In the genomic region with DNA sequence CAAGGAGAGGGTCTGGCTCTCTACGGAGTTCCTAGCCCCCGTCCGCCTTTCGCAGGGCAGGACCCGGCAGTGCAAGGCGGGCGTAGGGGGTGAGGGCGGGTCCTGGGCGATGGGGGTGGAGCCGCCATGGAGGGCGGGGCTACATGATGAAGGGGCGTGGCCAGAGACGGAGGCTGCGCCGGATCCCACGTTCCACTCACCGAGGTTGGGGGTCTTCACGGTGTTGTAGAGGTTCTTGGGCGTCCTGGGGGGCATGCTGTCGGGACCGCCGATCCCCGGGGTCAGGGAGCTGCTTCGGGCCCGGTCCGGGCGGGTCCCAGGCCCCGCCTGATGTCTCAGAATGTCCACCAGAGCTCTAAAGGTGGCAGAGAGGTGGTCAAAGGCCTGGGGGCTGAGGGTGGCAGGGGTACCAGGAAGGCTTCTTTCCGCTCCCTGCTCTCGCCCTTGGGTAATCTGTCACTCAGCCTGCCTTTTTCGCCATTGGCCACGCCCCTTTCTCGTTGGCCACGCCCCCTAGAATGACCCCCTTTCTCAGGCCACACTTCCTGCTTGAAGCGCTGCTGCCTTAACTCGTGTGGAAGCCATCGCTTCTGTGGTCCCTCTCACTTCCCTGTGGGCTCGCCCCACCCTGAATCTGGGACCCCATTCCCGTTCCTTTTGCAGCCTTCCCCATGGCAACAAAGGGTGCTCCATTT, we compare ENCODE assay signal across 12 cellular contexts. TPM values are rescaled to one million over a fixed set of nuclear protein-coding genes. Genes with fewer than 3 reads are reported as not detected.
DNase-seq lines count a peak whose midpoint lies in the region; ATAC-seq and TF ChIP-seq lines count a peak whose summit lies in the region.
"Had no signal": no experiment of that assay in that cellular context is flagged by ENCODE, and none has a peak within 500 bp of the region (broad histone marks: within the 10 kb centered on the region; RNA-seq: fewer than 3 reads in every experiment).

No MANE protein-coding gene starts in this region.

- H3K4me1 ChIP-seq in HCT116 (ENCODE audit: control insufficient read depth in 1 of 2, insufficient read depth in 2 of 2, low read length in 2 of 2), result peaks cover 0 to 10% of the 10 kb centered on the region in 2 experiments; a peak in 2 of 4 replicates
- H3K4me1 ChIP-seq in esophagus squamous epithelium, result peaks cover 11 to 39% (median 14%) of the 10 kb centered on the region in 3 donors
- H3K4me1 ChIP-seq: HAP-1 had no signal

- DNase-seq in NCI-H187 (lab: John Stamatoyannopoulos, UW), result peak; percentile 14 to 30
- no peak for DNase-seq in NCI-H187 treated with DMSO at 0.1 percent for 48 hours (lab: John Stamatoyannopoulos, UW)
- DNase-seq in HCT116 (ENCODE audit: low read depth, low spot score), result no peak
- DNase-seq in activated T-cell treated with anti-CD3 and anti-CD28 coated beads, Interleukin-2, amount 50 U/mL, for 72 hours, result peak; percentile 36 to 52
- DNase-seq in nephron progenitor cell, result peak; percentile 75
- DNase-seq in esophagus squamous epithelium (lab: John Stamatoyannopoulos, UW), result no peak
- no peak for DNase-seq in NCI-H2107 treated with DMSO at 0.1 percent for 48 hours (lab: John Stamatoyannopoulos, UW; ENCODE audit: unreplicated experiment)
- DNase-seq: activated CD4-positive, alpha-beta T cell treated with anti-CD3 and anti-CD28 coated beads for 1 hour; upper lobe of right lung had no signal

- POLR2A ChIA-PET in HCT116 (lab: Charles Lee), result no interaction called here

- H3K9me3 ChIP-seq in HCT116 (ENCODE audit: control insufficient read depth in 1 of 2, insufficient read depth in 1 of 2, low read depth in 1 of 2, low read length in 2 of 2) (no peaks in the 10 kb centered on the region), esophagus squamous epithelium (no peaks in the 10 kb centered on the region)
- H3K9me3 ChIP-seq: HAP-1, upper lobe of right lung had no signal

- no peak overlapping the region for H3K4me3 ChIP-seq in HCT116 (replicated peaks in 1 of 2; ENCODE audit: low read depth in 1 of 2, low read length in 2 of 2)
- peak overlapping the region in 1 of 4 donors; percentile 4 for H3K4me3 ChIP-seq in esophagus squamous epithelium
- H3K4me3 ChIP-seq: HAP-1, upper lobe of right lung had no signal

- H3K27ac ChIP-seq in HCT116 (ENCODE audit: low read depth, low read length), result no peak overlapping the region
- no peak overlapping the region for H3K27ac ChIP-seq in esophagus squamous epithelium
- H3K27ac ChIP-seq: upper lobe of right lung had no signal

- ATAC-seq in HCT116, result peak; percentile 32; the same call in 1 of the 2 replicates
- peak; percentile 32 to 61 for ATAC-seq in activated T-cell treated with anti-CD3 and anti-CD28 coated beads, Interleukin-2, amount 50 U/mL, for 72 hours (replicated peaks in 1 of 2)
- ATAC-seq in GM18519 (IDR thresholded peaks at IDR 0.05; ENCODE audit: low FRiP score, unreplicated experiment), result no peak
- ATAC-seq: upper lobe of right lung had no signal

- BruUV-seq in HCT116 (replicated peaks; lab: Mats Ljungman, UMichigan), result no TSS peak

- no peak overlapping the region for H3K9ac ChIP-seq in HCT116 (ENCODE audit: low read length)

- intact Hi-C loops in HCT116 (cut with micrococcal nuclease), result loop anchor here (10.0 kb wide), 1 partner anchor 226 kb away; no protein-coding TSS in a partner anchor
- intact Hi-C loops in esophagus squamous epithelium (cut with DNase I), result no loop called here

- H3K27me3 ChIP-seq in HCT116 (ENCODE audit: insufficient read depth, low read length) (peaks cover 19% of the 10 kb centered on the region; the same call in 1 of the 2 replicates), esophagus squamous epithelium (peaks cover 21 to 98% (median 35%) of the 10 kb centered on the region in 4 donors)

- WGBS in esophagus squamous epithelium, 2 donors, result 12 to 15% methylated on average over 13 to 28 of the region's 39 CpGs

- CTCF ChIA-PET in HCT116 (lab: Charles Lee), result no interaction called here

- H3K36me3 Mint-ChIP-seq in activated T-cell treated with anti-CD3 and anti-CD28 coated beads, Interleukin-2, amount 50 U/mL, for 72 hours (ENCODE audit: insufficient read depth in 2 of 2), result peaks cover 5 to 6% of the 10 kb centered on the region in 2 donors
- H3K36me3 Mint-ChIP-seq in nephron progenitor cell (ENCODE audit: low read depth), result no peaks in the 10 kb centered on the region

- RAD21 ChIA-PET in HCT116 (lab: Charles Lee; ENCODE audit: low non-redundant PET in 1 of 2, low total read pairs in 2 of 2, uncharacterized antibody in 2 of 2, unreplicated experiment in 2 of 2), result no interaction called here

- no peaks in the 10 kb centered on the region for H3K79me2 ChIP-seq in HCT116 (ENCODE audit: insufficient read depth, low read length)

- peaks cover 0 to 2% of the 10 kb centered on the region in 2 donors for H3K9me3 Mint-ChIP-seq in activated T-cell treated with anti-CD3 and anti-CD28 coated beads, Interleukin-2, amount 50 U/mL, for 72 hours
- peaks cover 10% of the 10 kb centered on the region for H3K9me3 Mint-ChIP-seq in nephron progenitor cell

- peaks cover 66% of the 10 kb centered on the region for H3K27me3 Mint-ChIP-seq in activated T-cell treated with anti-CD3 and anti-CD28 coated beads, Interleukin-2, amount 50 U/mL, for 72 hours (ENCODE audit: low read depth)
- no peaks in the 10 kb centered on the region for H3K27me3 Mint-ChIP-seq in nephron progenitor cell (ENCODE audit: low read depth, poor library complexity)

- H3K27ac Mint-ChIP-seq in activated T-cell treated with anti-CD3 and anti-CD28 coated beads, Interleukin-2, amount 50 U/mL, for 72 hours, result no peak overlapping the region
- H3K27ac Mint-ChIP-seq in nephron progenitor cell, result no peak overlapping the region

- peak overlapping the region; percentile 34 to 78 for H3K4me3 Mint-ChIP-seq in activated T-cell treated with anti-CD3 and anti-CD28 coated beads, Interleukin-2, amount 50 U/mL, for 72 hours
- H3K4me3 Mint-ChIP-seq in nephron progenitor cell, result peak overlapping the region; percentile 32

- no peak for TF ChIP-seq CTCF in HCT116 (IDR thresholded peaks at IDR 0.05 in 2 of 3, conservative IDR thresholded peaks at IDR 0.05 in 1 of 3; ENCODE audit: borderline replicate concordance in 1 of 3, insufficient read depth in 1 of 3, low read depth in 2 of 3, low read length in 2 of 3)
- no peak for TF ChIP-seq CTCF in nephron progenitor cell (IDR thresholded peaks at IDR 0.05)
- no peak for TF ChIP-seq CTCF in esophagus squamous epithelium (IDR thresholded peaks at IDR 0.05)

- no peak overlapping the region for H3K4me2 ChIP-seq in HCT116 (ENCODE audit: low read length)

- H3K9me2 ChIP-seq in HCT116 (ENCODE audit: insufficient read depth), result no peaks in the 10 kb centered on the region

- no peaks in the 10 kb centered on the region for H4K20me1 ChIP-seq in HCT116 (ENCODE audit: insufficient read depth)

- H2AFZ ChIP-seq in HCT116 (ENCODE audit: low read depth, low read length, poor library complexity, severe bottlenecking), result no peak overlapping the region

- TF ChIP-seq POLR2A in HCT116 (IDR thresholded peaks at IDR 0.05; ENCODE audit: borderline replicate concordance, extremely low read depth, insufficient read depth, insufficient read length) (no peak), esophagus squamous epithelium (IDR thresholded peaks at IDR 0.05) (no peak)

- TF ChIP-seq RAD21 in HCT116 (IDR thresholded peaks at IDR 0.05; ENCODE audit: low read depth), result no peak

- no peaks in the 10 kb centered on the region for H3K36me3 ChIP-seq in HCT116 (ENCODE audit: control insufficient read depth in 1 of 2, insufficient read depth in 2 of 2, low read length in 2 of 2)
- H3K36me3 ChIP-seq in esophagus squamous epithelium, result no peaks in the 10 kb centered on the region
- H3K36me3 ChIP-seq: HAP-1, upper lobe of right lung had no signal

- peaks cover 25% of the 10 kb centered on the region for H3K4me1 Mint-ChIP-seq in activated T-cell treated with anti-CD3 and anti-CD28 coated beads, Interleukin-2, amount 50 U/mL, for 72 hours (ENCODE audit: low read depth)
- peaks cover 27% of the 10 kb centered on the region for H3K4me1 Mint-ChIP-seq in nephron progenitor cell

TF ChIP-seq in HCT116, 20 proteins besides CTCF, POLR2A, EP300 and RAD21 (continues in another document):
- TF ChIP-seq, protein P1, sequence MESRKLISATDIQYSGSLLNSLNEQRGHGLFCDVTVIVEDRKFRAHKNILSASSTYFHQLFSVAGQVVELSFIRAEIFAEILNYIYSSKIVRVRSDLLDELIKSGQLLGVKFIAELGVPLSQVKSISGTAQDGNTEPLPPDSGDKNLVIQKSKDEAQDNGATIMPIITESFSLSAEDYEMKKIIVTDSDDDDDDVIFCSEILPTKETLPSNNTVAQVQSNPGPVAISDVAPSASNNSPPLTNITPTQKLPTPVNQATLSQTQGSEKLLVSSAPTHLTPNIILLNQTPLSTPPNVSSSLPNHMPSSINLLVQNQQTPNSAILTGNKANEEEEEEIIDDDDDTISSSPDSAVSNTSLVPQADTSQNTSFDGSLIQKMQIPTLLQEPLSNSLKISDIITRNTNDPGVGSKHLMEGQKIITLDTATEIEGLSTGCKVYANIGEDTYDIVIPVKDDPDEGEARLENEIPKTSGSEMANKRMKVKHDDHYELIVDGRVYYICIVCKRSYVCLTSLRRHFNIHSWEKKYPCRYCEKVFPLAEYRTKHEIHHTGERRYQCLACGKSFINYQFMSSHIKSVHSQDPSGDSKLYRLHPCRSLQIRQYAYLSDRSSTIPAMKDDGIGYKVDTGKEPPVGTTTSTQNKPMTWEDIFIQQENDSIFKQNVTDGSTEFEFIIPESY (IDR thresholded peaks at IDR 0.05; ENCODE audit: extremely low read depth, insufficient replicate concordance, low read length), result no peak
- no peak for TF ChIP-seq FOSL1 (IDR thresholded peaks at IDR 0.05; ENCODE audit: low read depth)

RNA-seq across cellular contexts. Expression of a gene that starts 2.5 kb away (rescaled TPM):
- total RNA-seq in HCT116 (2021; ENCODE audit: unreplicated experiment), result not detected
- 0.01 TPM in 1 of 2 replicates, not detected in the other for polyA plus RNA-seq in HCT116 (2012)
- under 1 TPM in 1 of 2 donors, not detected in 1; 0.17 TPM for total RNA-seq in activated T-cell treated with anti-CD3 and anti-CD28 coated beads, Interleukin-2, amount 50 U/mL, for 72 hours
- total RNA-seq in esophagus squamous epithelium, result not detected
- total RNA-seq: bronchial epithelial cell, upper lobe of right lung had no signal

RNA-seq across cellular contexts. Expression of a gene that starts 20.9 kb away (rescaled TPM):
- total RNA-seq in HCT116 (2021; ENCODE audit: unreplicated experiment) (56.8 TPM), esophagus squamous epithelium (10 to 100 TPM; 60.5 to 98.1 (median 78.7) TPM)
- 53.6 and 62.9 TPM in 2 replicates for polyA plus RNA-seq in HCT116 (2012)
- 10 to 100 TPM; 19.5 to 20.3 TPM for total RNA-seq in activated T-cell treated with anti-CD3 and anti-CD28 coated beads, Interleukin-2, amount 50 U/mL, for 72 hours

RNA-seq across cellular contexts. Expression of a gene that starts 24.0 kb away (rescaled TPM):
- total RNA-seq in HCT116 (2021; ENCODE audit: unreplicated experiment) (0.34 TPM), esophagus squamous epithelium (not detected)
- 0.04 TPM in 1 of 2 replicates, not detected in the other for polyA plus RNA-seq in HCT116 (2012)
- total RNA-seq in activated T-cell treated with anti-CD3 and anti-CD28 coated beads, Interleukin-2, amount 50 U/mL, for 72 hours, result not detected
- total RNA-seq: bronchial epithelial cell, upper lobe of right lung had no signal

RNA-seq across cellular contexts. Expression of a gene that starts 33.0 kb away (rescaled TPM):
- total RNA-seq in HCT116 (2021; ENCODE audit: unreplicated experiment) (515 TPM), esophagus squamous epithelium (10 to 100 TPM; 15.6 to 41.4 (median 31.2) TPM)
- 334 and 398 TPM in 2 replicates for polyA plus RNA-seq in HCT116 (2012)
- 100 to 1,000 TPM; 192 to 223 TPM for total RNA-seq in activated T-cell treated with anti-CD3 and anti-CD28 coated beads, Interleukin-2, amount 50 U/mL, for 72 hours

RNA-seq across cellular contexts. Expression of a gene that starts 35.9 kb away (rescaled TPM):
- total RNA-seq in HCT116 (2021; ENCODE audit: unreplicated experiment) (14.9 TPM), esophagus squamous epithelium (10 to 100 TPM in 1 of 4 donors, 1 to 10 TPM in 3; 4.4 to 22.0 (median 6.8) TPM)
- 8.0 and 11.6 TPM in 2 replicates for polyA plus RNA-seq in HCT116 (2012)
- total RNA-seq in activated T-cell treated with anti-CD3 and anti-CD28 coated beads, Interleukin-2, amount 50 U/mL, for 72 hours, result 1 to 10 TPM; 7.9 to 9.0 TPM

Comparison
In these comparisons a context has a peak if more than half of its experiments do, and no peak if none do; other contexts are left out.
1. DNase-seq: peak in NCI-H187 (2 of 2), activated T-cell treated with anti-CD3 and anti-CD28 coated beads, Interleukin-2, amount 50 U/mL, for 72 hours (2 of 2) and nephron progenitor cell (single experiment); none in NCI-H187 treated with DMSO at 0.1 percent for 48 hours (single experiment), HCT116 (single experiment), esophagus squamous epithelium (single experiment) and NCI-H2107 treated with DMSO at 0.1 percent for 48 hours (single experiment).